Comparison of ENCODE assay signal across 3 cellular contexts in the genomic region with DNA sequence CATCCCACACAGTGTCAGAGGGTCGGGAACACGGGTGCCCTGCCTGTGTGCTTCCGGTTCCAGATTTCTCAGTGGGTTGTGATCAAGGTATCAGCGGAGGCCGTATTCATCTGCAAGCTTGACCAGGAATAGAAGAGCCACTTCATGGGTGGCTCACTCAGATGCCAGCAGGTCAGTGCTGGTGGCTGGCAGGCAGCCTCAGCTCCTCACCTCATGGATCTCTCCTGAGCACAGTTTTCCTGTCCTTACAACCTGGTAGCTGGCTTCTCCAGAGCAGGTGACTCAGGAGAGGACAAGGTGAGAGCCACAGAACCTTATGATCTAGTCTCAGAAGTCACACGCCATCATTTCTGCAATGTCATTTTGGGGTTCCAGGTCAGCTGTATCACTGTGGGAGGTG.
"Had no signal": no experiment of that assay in that cellular context is flagged by ENCODE, and none has a peak within 500 bp of the region (broad histone marks: within the 10 kb centered on the region; RNA-seq: fewer than 3 reads in every experiment).

No MANE protein-coding gene starts in this region.

- H3K4me3 ChIP-seq: GM12878 had no signal

- DNase-seq: GDM1, GF-D8 had no signal
